Comparison of ENCODE assay signal across 17 cellular contexts in genomic region chr15:44219073-44219472, GRCh38. TPM values are rescaled to one million over a fixed set of nuclear protein-coding genes. Genes with fewer than 3 reads are reported as not detected.
DNase-seq lines count a peak whose midpoint lies in the region; ATAC-seq and TF ChIP-seq lines count a peak whose summit lies in the region.
"Had no signal": no experiment of that assay in that cellular context is flagged by ENCODE, and none has a peak within 500 bp of the region (broad histone marks: within the 10 kb centered on the region; RNA-seq: fewer than 3 reads in every experiment).

No MANE protein-coding gene starts in this region.

- H3K27me3 ChIP-seq in GM23338 (ENCODE audit: insufficient read depth) = no peaks in the 10 kb centered on the region
- H3K27me3 ChIP-seq in PC-3 (ENCODE audit: low read length) = no peaks in the 10 kb centered on the region
- H3K27me3 ChIP-seq: adrenal gland, MG63 had no signal

- H2AFZ ChIP-seq in GM23338 (peak overlapping the region; percentile 64; the same call in 1 of the 2 replicates), PC-3 (ENCODE audit: low read length) (peak overlapping the region; percentile 61)

- H3F3A ChIP-seq in GM23338 (replicated peaks; ENCODE audit: low read depth) (no peaks in the 10 kb centered on the region), PC-3 (ENCODE audit: low read length, unreplicated experiment) (no peaks in the 10 kb centered on the region)

- no peak; a peak in 1 of 4 replicates for TF ChIP-seq CTCF in GM23338 (conservative IDR thresholded peaks at IDR 0.05; ENCODE audit: low read depth in 2 of 2)
- TF ChIP-seq CTCF in PC-3 (conservative IDR thresholded peaks at IDR 0.05; ENCODE audit: low read depth, low read length) = no peak

- no peaks in the 10 kb centered on the region for H4K20me1 ChIP-seq in GM23338 (replicated peaks; ENCODE audit: insufficient read depth)
- H4K20me1 ChIP-seq in PC-3 (ENCODE audit: low read length) = no peaks in the 10 kb centered on the region

- POLR2A ChIA-PET in PC-3 (lab: Charles Lee; ENCODE audit: unreplicated experiment) = no interaction called here

- H3K27ac ChIP-seq in GM23338 (ENCODE audit: low read depth) = no peak overlapping the region
- H3K27ac ChIP-seq in PC-3 (ENCODE audit: low read length) = no peak overlapping the region
- H3K27ac ChIP-seq: adrenal gland, tibial artery had no signal

- H3K4me3 ChIP-seq in GM23338 (no peak overlapping the region), PC-3 (ENCODE audit: low read length) (no peak overlapping the region)
- H3K4me3 ChIP-seq: adrenal gland, MG63, tibial artery had no signal

- H3K4me2 ChIP-seq in GM23338 (no peak overlapping the region), PC-3 (ENCODE audit: low read length) (no peak overlapping the region)

- peaks cover 5% of the 10 kb centered on the region; the same call in 1 of the 2 replicates for H3K4me1 ChIP-seq in GM23338 (ENCODE audit: insufficient read depth)
- H3K4me1 ChIP-seq in PC-3 (ENCODE audit: insufficient read depth, low read length) = peaks cover 20% of the 10 kb centered on the region

- DNase-seq in GM23338 (ENCODE audit: low spot score) (no peak), NAMALWA (ENCODE audit: low spot score) (peak; percentile 10), PC-3 (no peak), medulla oblongata (ENCODE audit: extremely low spot score) (peak; percentile 45), SHP77 treated with DMSO at 0.1 percent for 48 hours (lab: John Stamatoyannopoulos, UW) (no peak), HuH-7.5 (ENCODE audit: low spot score) (no peak), NCI-H1105 treated with DMSO at 0.1 percent for 48 hours (lab: John Stamatoyannopoulos, UW) (no peak), GM19240 (ENCODE audit: insufficient read length, low spot score) (no peak)
- DNase-seq: activated CD4-positive, alpha-beta T cell treated with anti-CD3 and anti-CD28 coated beads for 1 hour; activated T-cell treated with anti-CD3 and anti-CD28 coated beads, Interleukin-2, amount 50 U/mL, for 1 hour; GOT3; stimulated activated naive CD4-positive, alpha-beta T cell treated with Interleukin-2 at 50 U/mL for 16 hours; tibial artery had no signal

- no peak overlapping the region for H3K9ac ChIP-seq in PC-3 (ENCODE audit: low read length)

- H3K36me3 Mint-ChIP-seq in GM23338 (ENCODE audit: low read depth) = no peaks in the 10 kb centered on the region
- H3K36me3 Mint-ChIP-seq: naive thymus-derived CD4-positive, alpha-beta T cell had no signal

- H3K79me2 ChIP-seq in GM23338 (replicated peaks; ENCODE audit: insufficient read depth) = no peaks in the 10 kb centered on the region
- no peaks in the 10 kb centered on the region for H3K79me2 ChIP-seq in PC-3 (ENCODE audit: low read length)

- H3K4me3 Mint-ChIP-seq in GM23338 = no peak overlapping the region
- H3K4me3 Mint-ChIP-seq: dendritic cell treated with granulocyte-macrophage colony-stimulating factor and Interleukin-4, amounts not matched to agents 40 ng/mL and 50 ng/mL, for 4 days; naive thymus-derived CD4-positive, alpha-beta T cell had no signal

- CTCF ChIA-PET in PC-3 (lab: Charles Lee) = no interaction called here

- H3K9me3 ChIP-seq in PC-3 (ENCODE audit: low read length) = no peaks in the 10 kb centered on the region
- H3K9me3 ChIP-seq: adrenal gland, MG63, tibial artery had no signal

- H3K36me3 ChIP-seq in GM23338 (ENCODE audit: insufficient read depth) (no peaks in the 10 kb centered on the region), PC-3 (ENCODE audit: low read depth, low read length) (no peaks in the 10 kb centered on the region)
- H3K36me3 ChIP-seq: adrenal gland, MG63, tibial artery had no signal

- no peaks in the 10 kb centered on the region for H3K9me3 Mint-ChIP-seq in GM23338
- H3K9me3 Mint-ChIP-seq: dendritic cell treated with granulocyte-macrophage colony-stimulating factor and Interleukin-4, amounts not matched to agents 40 ng/mL and 50 ng/mL, for 4 days; naive thymus-derived CD4-positive, alpha-beta T cell had no signal

- no peaks in the 10 kb centered on the region for H3K9me2 ChIP-seq in GM23338 (ENCODE audit: insufficient read depth)
- H3K9me2 ChIP-seq in PC-3 (replicated peaks; ENCODE audit: low read length) = no peaks in the 10 kb centered on the region

- BruUV-seq in PC-3 (replicated peaks; lab: Mats Ljungman, UMichigan) = no TSS peak

- intact Hi-C loops in PC-3 (cut with micrococcal nuclease) = loop anchor here (1.0 to 2.0 kb wide), 3 partner anchors 152 to 315 kb away; no protein-coding TSS in a partner anchor

- H3K4me1 Mint-ChIP-seq in GM23338 = peaks cover 13% of the 10 kb centered on the region; the same call in 2 of the 3 replicates

- no peak for ATAC-seq in GM23338
- ATAC-seq in PC-3 = no peak

- H3K27me3 Mint-ChIP-seq in GM23338 (ENCODE audit: insufficient read depth, low read depth, poor library complexity) = no peaks in the 10 kb centered on the region

- H3K27ac Mint-ChIP-seq in GM23338 = no peak overlapping the region
- H3K27ac Mint-ChIP-seq: dendritic cell treated with granulocyte-macrophage colony-stimulating factor and Interleukin-4, amounts not matched to agents 40 ng/mL and 50 ng/mL, for 4 days; naive thymus-derived CD4-positive, alpha-beta T cell had no signal

TF ChIP-seq in GM23338, 12 proteins besides CTCF, POLR2A, EP300 and RAD21 (continues in another document):
- TF ChIP-seq JUNB (IDR thresholded peaks at IDR 0.05; ENCODE audit: unreplicated experiment) = no peak
- no peak for TF ChIP-seq POLR2AphosphoS5 (IDR thresholded peaks at IDR 0.05; ENCODE audit: low read depth)
- TF ChIP-seq, protein P1, sequence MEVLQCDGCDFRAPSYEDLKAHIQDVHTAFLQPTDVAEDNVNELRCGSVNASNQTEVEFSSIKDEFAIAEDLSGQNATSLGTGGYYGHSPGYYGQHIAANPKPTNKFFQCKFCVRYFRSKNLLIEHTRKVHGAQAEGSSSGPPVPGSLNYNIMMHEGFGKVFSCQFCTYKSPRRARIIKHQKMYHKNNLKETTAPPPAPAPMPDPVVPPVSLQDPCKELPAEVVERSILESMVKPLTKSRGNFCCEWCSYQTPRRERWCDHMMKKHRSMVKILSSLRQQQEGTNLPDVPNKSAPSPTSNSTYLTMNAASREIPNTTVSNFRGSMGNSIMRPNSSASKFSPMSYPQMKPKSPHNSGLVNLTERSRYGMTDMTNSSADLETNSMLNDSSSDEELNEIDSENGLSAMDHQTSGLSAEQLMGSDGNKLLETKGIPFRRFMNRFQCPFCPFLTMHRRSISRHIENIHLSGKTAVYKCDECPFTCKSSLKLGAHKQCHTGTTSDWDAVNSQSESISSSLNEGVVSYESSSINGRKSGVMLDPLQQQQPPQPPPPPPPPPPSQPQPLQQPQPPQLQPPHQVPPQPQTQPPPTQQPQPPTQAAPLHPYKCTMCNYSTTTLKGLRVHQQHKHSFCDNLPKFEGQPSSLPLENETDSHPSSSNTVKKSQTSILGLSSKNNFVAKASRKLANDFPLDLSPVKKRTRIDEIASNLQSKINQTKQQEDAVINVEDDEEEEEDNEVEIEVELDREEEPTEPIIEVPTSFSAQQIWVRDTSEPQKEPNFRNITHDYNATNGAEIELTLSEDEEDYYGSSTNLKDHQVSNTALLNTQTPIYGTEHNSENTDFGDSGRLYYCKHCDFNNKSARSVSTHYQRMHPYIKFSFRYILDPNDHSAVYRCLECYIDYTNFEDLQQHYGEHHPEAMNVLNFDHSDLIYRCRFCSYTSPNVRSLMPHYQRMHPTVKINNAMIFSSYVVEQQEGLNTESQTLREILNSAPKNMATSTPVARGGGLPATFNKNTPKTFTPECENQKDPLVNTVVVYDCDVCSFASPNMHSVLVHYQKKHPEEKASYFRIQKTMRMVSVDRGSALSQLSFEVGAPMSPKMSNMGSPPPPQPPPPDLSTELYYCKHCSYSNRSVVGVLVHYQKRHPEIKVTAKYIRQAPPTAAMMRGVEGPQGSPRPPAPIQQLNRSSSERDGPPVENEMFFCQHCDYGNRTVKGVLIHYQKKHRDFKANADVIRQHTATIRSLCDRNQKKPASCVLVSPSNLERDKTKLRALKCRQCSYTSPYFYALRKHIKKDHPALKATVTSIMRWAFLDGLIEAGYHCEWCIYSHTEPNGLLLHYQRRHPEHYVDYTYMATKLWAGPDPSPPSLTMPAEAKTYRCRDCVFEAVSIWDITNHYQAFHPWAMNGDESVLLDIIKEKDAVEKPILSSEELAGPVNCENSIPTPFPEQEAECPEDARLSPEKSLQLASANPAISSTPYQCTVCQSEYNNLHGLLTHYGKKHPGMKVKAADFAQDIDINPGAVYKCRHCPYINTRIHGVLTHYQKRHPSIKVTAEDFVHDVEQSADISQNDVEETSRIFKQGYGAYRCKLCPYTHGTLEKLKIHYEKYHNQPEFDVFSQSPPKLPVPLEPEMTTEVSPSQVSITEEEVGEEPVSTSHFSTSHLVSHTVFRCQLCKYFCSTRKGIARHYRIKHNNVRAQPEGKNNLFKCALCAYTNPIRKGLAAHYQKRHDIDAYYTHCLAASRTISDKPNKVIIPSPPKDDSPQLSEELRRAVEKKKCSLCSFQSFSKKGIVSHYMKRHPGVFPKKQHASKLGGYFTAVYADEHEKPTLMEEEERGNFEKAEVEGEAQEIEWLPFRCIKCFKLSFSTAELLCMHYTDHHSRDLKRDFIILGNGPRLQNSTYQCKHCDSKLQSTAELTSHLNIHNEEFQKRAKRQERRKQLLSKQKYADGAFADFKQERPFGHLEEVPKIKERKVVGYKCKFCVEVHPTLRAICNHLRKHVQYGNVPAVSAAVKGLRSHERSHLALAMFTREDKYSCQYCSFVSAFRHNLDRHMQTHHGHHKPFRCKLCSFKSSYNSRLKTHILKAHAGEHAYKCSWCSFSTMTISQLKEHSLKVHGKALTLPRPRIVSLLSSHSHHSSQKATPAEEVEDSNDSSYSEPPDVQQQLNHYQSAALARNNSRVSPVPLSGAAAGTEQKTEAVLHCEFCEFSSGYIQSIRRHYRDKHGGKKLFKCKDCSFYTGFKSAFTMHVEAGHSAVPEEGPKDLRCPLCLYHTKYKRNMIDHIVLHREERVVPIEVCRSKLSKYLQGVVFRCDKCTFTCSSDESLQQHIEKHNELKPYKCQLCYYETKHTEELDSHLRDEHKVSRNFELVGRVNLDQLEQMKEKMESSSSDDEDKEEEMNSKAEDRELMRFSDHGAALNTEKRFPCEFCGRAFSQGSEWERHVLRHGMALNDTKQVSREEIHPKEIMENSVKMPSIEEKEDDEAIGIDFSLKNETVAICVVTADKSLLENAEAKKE (CRISPR knock-in tag; IDR thresholded peaks at IDR 0.05) = no peak
- TF ChIP-seq STAT1 (IDR thresholded peaks at IDR 0.05; ENCODE audit: unreplicated experiment) = no peak
- no peak for TF ChIP-seq NANOG (IDR thresholded peaks at IDR 0.05; ENCODE audit: borderline replicate concordance)
- no peak for TF ChIP-seq ZNF331 (CRISPR knock-in tag; IDR thresholded peaks at IDR 0.05; ENCODE audit: low read depth)
- TF ChIP-seq EZH2 (IDR thresholded peaks at IDR 0.05; ENCODE audit: low read depth, unreplicated experiment) = no peak
- no peak for TF ChIP-seq EZH2phosphoT487 (IDR thresholded peaks at IDR 0.05; ENCODE audit: unreplicated experiment)
- TF ChIP-seq CREB1 (CRISPR knock-in tag; IDR thresholded peaks at IDR 0.05; ENCODE audit: low read depth) = no peak
- TF ChIP-seq ZNF114 (CRISPR knock-in tag; IDR thresholded peaks at IDR 0.05) = no peak

RNA-seq across cellular contexts. Expression of gene FRMD5, which starts 24.0 kb away (rescaled TPM):
- total RNA-seq in GM23338 (2014; rRNA removed; shearing (Covaris generic)) = 10.1 and 17.3 TPM in 2 replicates
- 4.4 and 5.9 TPM in 2 replicates for polyA plus RNA-seq in GM23338 (2016; fragmentation: Nextera tagmentation; extraction: Ambion mirVana)
- 8.7 and 12.2 TPM in 2 replicates for total RNA-seq in PC-3 (2014; rRNA removed)

Comparison
In these comparisons a context has a peak if more than half of its experiments do, and no peak if none do; other contexts are left out.
1. DNase-seq: peak in NAMALWA (single experiment) and medulla oblongata (single experiment); none in GM23338 (single experiment), PC-3 (single experiment), SHP77 treated with DMSO at 0.1 percent for 48 hours (single experiment), HuH-7.5 (single experiment), NCI-H1105 treated with DMSO at 0.1 percent for 48 hours (single experiment) and GM19240 (single experiment).